In the genomic region with DNA sequence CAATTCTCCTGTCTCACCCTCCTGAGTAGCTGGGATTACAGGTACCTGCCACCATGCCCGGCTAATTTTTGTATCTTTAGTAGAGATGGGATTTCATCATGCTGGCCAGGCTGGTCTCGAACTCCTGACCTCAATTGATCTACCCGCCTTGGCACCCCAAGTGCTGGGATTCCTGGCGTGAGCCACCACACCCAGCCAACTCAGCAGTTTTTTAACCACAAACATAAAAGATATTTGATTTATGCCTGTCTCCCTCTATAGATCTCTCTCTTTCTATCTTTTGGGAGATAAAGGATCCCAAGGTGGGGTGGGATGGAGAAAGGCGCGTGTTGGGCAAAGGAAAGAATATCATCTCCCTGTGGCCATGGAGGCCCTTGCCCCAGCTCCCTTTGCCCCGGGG, we compare ENCODE assay signal across 21 cellular contexts.
"Had no signal": no experiment of that assay in that cellular context is flagged by ENCODE, and none has a peak within 500 bp of the region (broad histone marks: within the 10 kb centered on the region; RNA-seq: fewer than 3 reads in every experiment).

No MANE protein-coding gene starts in this region.

- H3K4me1 ChIP-seq: SJSA1 had no signal

- H3K4me3 Mint-ChIP-seq: IgD-negative memory B cell had no signal

- DNase-seq: KBM-7, MV-4-11, NCI-H1048, NCI-H1105 treated with DMSO at 0.1 percent for 48 hours, NCI-H1417 treated with DMSO at 0.1 percent for 48 hours, NCI-H146, NCI-H1694 treated with DMSO at 0.1 percent for 48 hours, NCI-H1930, NCI-H2081, NCI-H2107, NCI-H2227 treated with DMSO at 0.1 percent for 48 hours, NCI-H524, NCI-H526 treated with DMSO at 0.1 percent for 48 hours, NCI-H748 treated with DMSO at 0.1 percent for 48 hours, Right ventricle myocardium superior, RPMI8226, SIG-M5 had no signal

- H3K27me3 ChIP-seq: SJSA1 had no signal

- H3K36me3 ChIP-seq: SJSA1 had no signal

- H3K4me3 ChIP-seq: SJSA1, SK-N-MC had no signal

- H3K9me3 ChIP-seq: SJSA1 had no signal

- FAIRE-seq: RCC 7860 had no signal

- H3K36me3 Mint-ChIP-seq: IgD-negative memory B cell had no signal

- H3K27ac ChIP-seq: SJSA1, SK-N-MC had no signal
